Comparison of ENCODE assay signal across 8 cellular contexts in genomic region chr9:34701769-34702736, GRCh38. TPM values are rescaled to one million over a fixed set of nuclear protein-coding genes. Genes with fewer than 3 reads are reported as not detected.
DNase-seq lines count a peak whose midpoint lies in the region; ATAC-seq, FAIRE-seq and TF ChIP-seq lines count a peak whose summit lies in the region.

No MANE protein-coding gene starts in this region.

- peak; percentile 76 for DNase-seq in 8988T
- DNase-seq in HTR-8/SVneo (ENCODE audit: insufficient read length, low spot score) = peak; percentile 72
- DNase-seq in PC-3 = peak; percentile 67
- peak; percentile 63 for DNase-seq in activated T-helper 1 cell treated with Interleukin-2 at 50 U/mL for 16 hours (ENCODE audit: low read depth)
- DNase-seq in esophagus squamous epithelium (lab: John Stamatoyannopoulos, UW) = peak; percentile 13
- peak; percentile 92 for DNase-seq in stimulated activated CD8-positive, alpha-beta memory T cell treated with anti-CD3 and anti-CD28 coated beads, Interleukin-4, amount 100 ng/mL, for 48 hours

- TF ChIP-seq CTCF in PC-3 (conservative IDR thresholded peaks at IDR 0.05; ENCODE audit: low read depth, low read length) (peak; percentile 93), esophagus squamous epithelium (IDR thresholded peaks at IDR 0.05) (peak; percentile 95 to 99 (median 97))

- H3F3A ChIP-seq in PC-3 (ENCODE audit: low read length, unreplicated experiment) = no peaks in the 10 kb centered on the region

- H3K4me3 ChIP-seq in PC-3 (ENCODE audit: low read length) (peak overlapping the region; percentile 65), esophagus squamous epithelium (peak overlapping the region; percentile 56 to 87 (median 69)), muscle layer of duodenum (ENCODE audit: low read depth in 1 of 2, low read length in 2 of 2) (peak overlapping the region; percentile 76 to 89)

- CTCF ChIA-PET in PC-3 (lab: Charles Lee) = interaction anchor here (0.9 to 1.2 kb wide), 3 partner anchors 33 to 58 kb away, joined by 3 to 5 read pairs (median 3); partner anchors contain the start of gene GALT

- H3K36me3 ChIP-seq in PC-3 (ENCODE audit: low read depth, low read length) (no peaks in the 10 kb centered on the region), esophagus squamous epithelium (no peaks in the 10 kb centered on the region), muscle layer of duodenum (ENCODE audit: control insufficient read depth in 1 of 2, insufficient read depth in 2 of 2, low read length in 2 of 2) (no peaks in the 10 kb centered on the region)

- H3K27ac ChIP-seq in PC-3 (ENCODE audit: low read length) (no peak overlapping the region), esophagus squamous epithelium (peak overlapping the region; percentile 70 to 90 (median 80)), muscle layer of duodenum (ENCODE audit: low read length) (peak overlapping the region; percentile 70)

- H3K4me2 ChIP-seq in PC-3 (ENCODE audit: low read length) = peak overlapping the region; percentile 85

- BruUV-seq in PC-3 (replicated peaks; lab: Mats Ljungman, UMichigan) = no TSS peak

- H3K27me3 ChIP-seq in PC-3 (ENCODE audit: low read length) = no peaks in the 10 kb centered on the region; the same call in 1 of the 2 replicates
- H3K27me3 ChIP-seq in esophagus squamous epithelium = peaks cover 0 to 13% (median 0%) of the 10 kb centered on the region in 4 donors
- no peaks in the 10 kb centered on the region for H3K27me3 ChIP-seq in muscle layer of duodenum (ENCODE audit: low read depth, low read length)

- no peaks in the 10 kb centered on the region for H3K9me3 ChIP-seq in PC-3 (ENCODE audit: low read length)
- H3K9me3 ChIP-seq in esophagus squamous epithelium = no peaks in the 10 kb centered on the region
- H3K9me3 ChIP-seq in muscle layer of duodenum (ENCODE audit: control insufficient read depth in 1 of 2, low read length in 2 of 2) = no peaks in the 10 kb centered on the region

- H3K9ac ChIP-seq in PC-3 (ENCODE audit: low read length) = no peak overlapping the region

- H3K79me2 ChIP-seq in PC-3 (ENCODE audit: low read length) = no peaks in the 10 kb centered on the region

- WGBS in esophagus squamous epithelium, 2 donors = 4 to 8% methylated on average over 16 to 21 of the region's 30 CpGs

- no peaks in the 10 kb centered on the region for H3K9me2 ChIP-seq in PC-3 (replicated peaks; ENCODE audit: low read length)

- no peak for TF ChIP-seq POLR2A in esophagus squamous epithelium (IDR thresholded peaks at IDR 0.05)

- ATAC-seq in GM18502 (IDR thresholded peaks at IDR 0.05; ENCODE audit: poor library complexity, unreplicated experiment) (peak; percentile 75), PC-3 (peak; percentile 90)

- no peaks in the 10 kb centered on the region for H3K4me1 ChIP-seq in PC-3 (ENCODE audit: insufficient read depth, low read length)
- peaks cover 3 to 19% (median 5%) of the 10 kb centered on the region in 3 donors for H3K4me1 ChIP-seq in esophagus squamous epithelium
- peaks cover 0 to 3% of the 10 kb centered on the region in 2 donors for H3K4me1 ChIP-seq in muscle layer of duodenum (ENCODE audit: control insufficient read depth in 1 of 2, insufficient read depth in 2 of 2, low read length in 2 of 2)

- intact Hi-C loops in PC-3 (cut with micrococcal nuclease) (loop anchor here (1.0 to 5.0 kb wide), 2 partner anchors 27 to 45 kb away; no protein-coding TSS in a partner anchor), esophagus squamous epithelium (cut with DNase I) (no loop called here)

- peak overlapping the region; percentile 96 for H2AFZ ChIP-seq in PC-3 (ENCODE audit: low read length)

- no peak for FAIRE-seq in HTR-8/SVneo (lab: Jason Lieb, UNC)

- no peaks in the 10 kb centered on the region for H4K20me1 ChIP-seq in PC-3 (ENCODE audit: low read length)

- POLR2A ChIA-PET in PC-3 (lab: Charles Lee; ENCODE audit: unreplicated experiment) = no interaction called here

RNA-seq across cellular contexts. Expression of gene CCL21, which starts 7.9 kb away (rescaled TPM):
- total RNA-seq in PC-3 (2014; rRNA removed) (not detected in 2 replicates), esophagus squamous epithelium (100 to 1,000 TPM in 1 of 4 donors, 10 to 100 TPM in 2, 1 to 10 TPM in 1; 3.7 to 181 (median 26.9) TPM)

RNA-seq across cellular contexts. Expression of gene CCL19, which starts 11.0 kb away (rescaled TPM):
- total RNA-seq in PC-3 (2014; rRNA removed) (not detected in 2 replicates), esophagus squamous epithelium (1 to 10 TPM in 2 of 4 donors, under 1 TPM in 1, not detected in 1; 0.57 to 1.7 (median 1.2) TPM)

RNA-seq across cellular contexts. Expression of gene CCL27, which starts 39.6 kb away (rescaled TPM):
- total RNA-seq in PC-3 (2014; rRNA removed) (not detected in 2 replicates), esophagus squamous epithelium (not detected)

RNA-seq across cellular contexts. Expression of gene IL11RA, which starts 50.1 kb away (rescaled TPM):
- total RNA-seq in PC-3 (2014; rRNA removed) = 8.3 and 8.7 TPM in 2 replicates
- 10 to 100 TPM in 2 of 4 donors, 1 to 10 TPM in 2; 2.5 to 18.7 (median 9.3) TPM for total RNA-seq in esophagus squamous epithelium

RNA-seq across cellular contexts. Expression of gene GALT, which starts 55.6 kb away (rescaled TPM):
- 7.6 and 9.8 TPM in 2 replicates for total RNA-seq in PC-3 (2014; rRNA removed)
- 10 to 100 TPM; 10.3 to 28.4 (median 14.1) TPM for total RNA-seq in esophagus squamous epithelium

Comparison
In these comparisons a context has a peak if more than half of its experiments do, and no peak if none do; other contexts are left out.
1. DNase-seq: peak in every context shown above with its lines; median percentile 92 in stimulated activated CD8-positive, alpha-beta memory T cell treated with anti-CD3 and anti-CD28 coated beads, Interleukin-4, amount 100 ng/mL, for 48 hours; 76 in 8988T; 72 in HTR-8/SVneo; 67 in PC-3; 63 in activated T-helper 1 cell treated with Interleukin-2 at 50 U/mL for 16 hours; 13 in esophagus squamous epithelium.